ENCODE assay signal across 8 cellular contexts in genomic region chr5:151158287-151158661, GRCh38. TPM values are rescaled to one million over a fixed set of nuclear protein-coding genes. Genes with fewer than 3 reads are reported as not detected.
DNase-seq lines count a peak whose midpoint lies in the region; ATAC-seq lines count a peak whose summit lies in the region.

No MANE protein-coding gene starts in this region.

- CTCF ChIA-PET in activated CD4-positive, alpha-beta memory T cell treated with anti-CD3 and anti-CD28 coated beads for 36 hours (lab: Charles Lee), result interaction anchor here (0.6 to 12.2 kb wide), 6 partner anchors 12 to 187 kb away, joined by 3 to 159 read pairs (median 4); no protein-coding TSS in a partner anchor

- POLR2A ChIA-PET in activated CD4-positive, alpha-beta memory T cell treated with anti-CD3 and anti-CD28 coated beads for 36 hours (lab: Charles Lee), result interaction anchor here (0.7 to 1.9 kb wide), 5 partner anchors 9 to 77 kb away, joined by 3 to 6 read pairs (median 3); no protein-coding TSS in a partner anchor

- H3K4me3 ChIP-seq in iPS DF 6.9 (ENCODE audit: low read length), result peak overlapping the region; percentile 86; the same call in 1 of the 2 replicates

- peak overlapping the region; percentile 95 for H3K27ac Mint-ChIP-seq in activated CD4-positive, alpha-beta T cell treated with anti-CD3 and anti-CD28 coated beads, Interleukin-2, amount 10 ng/mL, durations not matched to agents 24 days and 14 days
- peak overlapping the region; percentile 90 for H3K27ac Mint-ChIP-seq in activated CD4-positive, alpha-beta memory T cell treated with anti-CD3 and anti-CD28 coated beads for 36 hours

- no peaks in the 10 kb centered on the region for H3K9me3 ChIP-seq in iPS DF 6.9 (ENCODE audit: control insufficient read depth, insufficient read depth, low read length)

- H3K36me3 ChIP-seq in iPS DF 6.9 (ENCODE audit: control insufficient read depth, insufficient read depth, low read length), result no peaks in the 10 kb centered on the region

- no peaks in the 10 kb centered on the region for H3K27me3 Mint-ChIP-seq in activated CD4-positive, alpha-beta T cell treated with anti-CD3 and anti-CD28 coated beads, Interleukin-2, amount 10 ng/mL, durations not matched to agents 24 days and 14 days
- H3K27me3 Mint-ChIP-seq in activated CD4-positive, alpha-beta memory T cell treated with anti-CD3 and anti-CD28 coated beads for 36 hours, result no peaks in the 10 kb centered on the region

- no peak overlapping the region for H3K27ac ChIP-seq in iPS DF 6.9 (ENCODE audit: low read length)

- no peak for ATAC-seq in stimulated activated naive CD8-positive, alpha-beta T cell treated with anti-CD3 and anti-CD28 coated beads, Interleukin-15, Interleukin-2, amounts not matched to agents 100 U/mL and 50 U/mL, for 24 hours

- H3K4me3 Mint-ChIP-seq in activated CD4-positive, alpha-beta T cell treated with anti-CD3 and anti-CD28 coated beads, Interleukin-2, amount 10 ng/mL, durations not matched to agents 24 days and 14 days, result peak overlapping the region; percentile 98
- peak overlapping the region; percentile 97 for H3K4me3 Mint-ChIP-seq in activated CD4-positive, alpha-beta memory T cell treated with anti-CD3 and anti-CD28 coated beads for 36 hours

- no peaks in the 10 kb centered on the region for H3K27me3 ChIP-seq in iPS DF 6.9 (ENCODE audit: control insufficient read depth, insufficient read depth, low read length)

- H3K36me3 Mint-ChIP-seq in activated CD4-positive, alpha-beta T cell treated with anti-CD3 and anti-CD28 coated beads, Interleukin-2, amount 10 ng/mL, durations not matched to agents 24 days and 14 days (ENCODE audit: low read depth), result peaks cover 23% of the 10 kb centered on the region
- peaks cover 20% of the 10 kb centered on the region for H3K36me3 Mint-ChIP-seq in activated CD4-positive, alpha-beta memory T cell treated with anti-CD3 and anti-CD28 coated beads for 36 hours

- H3K9me3 Mint-ChIP-seq in activated CD4-positive, alpha-beta T cell treated with anti-CD3 and anti-CD28 coated beads, Interleukin-2, amount 10 ng/mL, durations not matched to agents 24 days and 14 days, result no peaks in the 10 kb centered on the region
- H3K9me3 Mint-ChIP-seq in activated CD4-positive, alpha-beta memory T cell treated with anti-CD3 and anti-CD28 coated beads for 36 hours, result no peaks in the 10 kb centered on the region

- no CpG with 5 or more reads among the region's 6 CpGs for WGBS in iPS DF 6.9 (ENCODE audit: insufficient coverage, insufficient read length)

- intact Hi-C loops in activated CD4-positive, alpha-beta T cell treated with anti-CD3 and anti-CD28 coated beads, Interleukin-2, amount 10 ng/mL, durations not matched to agents 24 days and 14 days (cut with micrococcal nuclease), result loop anchor here (1.0 to 10.0 kb wide), 4 partner anchors 8 to 1603 kb away; partner anchors contain the start of genes CSNK1A1, G3BP1 and IRGM
- intact Hi-C loops in activated CD4-positive, alpha-beta memory T cell treated with anti-CD3 and anti-CD28 coated beads for 36 hours (cut with micrococcal nuclease), result loop anchor here (1.0 kb wide), 1 partner anchor 8 kb away; no protein-coding TSS in a partner anchor

- peaks cover 4% of the 10 kb centered on the region; the same call in 1 of the 2 replicates for H3K4me1 ChIP-seq in iPS DF 6.9 (ENCODE audit: control insufficient read depth, insufficient read depth, low read length)

- in situ Hi-C loops in G401 (cut with HindIII; ENCODE audit: low sequenced_read_pairs), result no loop called here

- DNase-seq in activated CD4-positive, alpha-beta T cell treated with anti-CD3 and anti-CD28 coated beads, Interleukin-2, amount 10 ng/mL, durations not matched to agents 24 days and 14 days, result peak; percentile 62
- DNase-seq in activated CD4-positive, alpha-beta T cell treated with anti-CD3 and anti-CD28 coated beads for 1 hour, result no peak
- DNase-seq in activated CD4-positive, alpha-beta memory T cell treated with anti-CD3 and anti-CD28 coated beads for 36 hours, result peak; percentile 39
- DNase-seq in iPS DF 6.9 (ENCODE audit: low read depth, low spot score) (no peak), NCI-H2081 (lab: John Stamatoyannopoulos, UW) (no peak), DMS153 (lab: John Stamatoyannopoulos, UW) (no peak), G401 (ENCODE audit: low spot score) (no peak)
- peak; percentile 45 for DNase-seq in stimulated activated naive CD8-positive, alpha-beta T cell treated with anti-CD3 and anti-CD28 coated beads, Interleukin-15, Interleukin-2, amounts not matched to agents 100 U/mL and 50 U/mL, for 24 hours

- peaks cover 46% of the 10 kb centered on the region for H3K4me1 Mint-ChIP-seq in activated CD4-positive, alpha-beta T cell treated with anti-CD3 and anti-CD28 coated beads, Interleukin-2, amount 10 ng/mL, durations not matched to agents 24 days and 14 days
- H3K4me1 Mint-ChIP-seq in activated CD4-positive, alpha-beta memory T cell treated with anti-CD3 and anti-CD28 coated beads for 36 hours (ENCODE audit: low read depth), result peaks cover 46% of the 10 kb centered on the region

RNA-seq across cellular contexts. Expression of gene ANXA6, which starts 0.7 kb away (rescaled TPM):
- 314 and 315 TPM in 2 replicates for total RNA-seq in activated CD4-positive, alpha-beta T cell treated with anti-CD3 and anti-CD28 coated beads, Interleukin-2, amount 10 ng/mL, durations not matched to agents 24 days and 14 days
- 100 to 1,000 TPM; 430 to 443 TPM for total RNA-seq in activated CD4-positive, alpha-beta memory T cell treated with anti-CD3 and anti-CD28 coated beads for 36 hours
- total RNA-seq in G401 (2014; rRNA removed; shearing (Covaris generic)), result 299 and 371 TPM in 2 replicates

Comparison
In these comparisons a context has a peak if more than half of its experiments do, and no peak if none do; other contexts are left out.
1. DNase-seq: peak in activated CD4-positive, alpha-beta T cell treated with anti-CD3 and anti-CD28 coated beads, Interleukin-2, amount 10 ng/mL, durations not matched to agents 24 days and 14 days (single experiment), activated CD4-positive, alpha-beta memory T cell treated with anti-CD3 and anti-CD28 coated beads for 36 hours (single experiment) and stimulated activated naive CD8-positive, alpha-beta T cell treated with anti-CD3 and anti-CD28 coated beads, Interleukin-15, Interleukin-2, amounts not matched to agents 100 U/mL and 50 U/mL, for 24 hours (single experiment); none in activated CD4-positive, alpha-beta T cell treated with anti-CD3 and anti-CD28 coated beads for 1 hour (single experiment), iPS DF 6.9 (single experiment), NCI-H2081 (0 of 2), DMS153 (single experiment) and G401 (single experiment).